1 cellular context compared by ENCODE assay signal in genomic region chr1:204924013-204924759, GRCh38.
TF ChIP-seq lines count a peak whose summit lies in the region.

No MANE protein-coding gene starts in this region.

TF ChIP-seq in SK-N-SH treated with all-trans-retinoic acid at 6 μM for 48 hours, 23 proteins besides CTCF, POLR2A, EP300 and RAD21 (continued from another document):
- TF ChIP-seq, protein P1, sequence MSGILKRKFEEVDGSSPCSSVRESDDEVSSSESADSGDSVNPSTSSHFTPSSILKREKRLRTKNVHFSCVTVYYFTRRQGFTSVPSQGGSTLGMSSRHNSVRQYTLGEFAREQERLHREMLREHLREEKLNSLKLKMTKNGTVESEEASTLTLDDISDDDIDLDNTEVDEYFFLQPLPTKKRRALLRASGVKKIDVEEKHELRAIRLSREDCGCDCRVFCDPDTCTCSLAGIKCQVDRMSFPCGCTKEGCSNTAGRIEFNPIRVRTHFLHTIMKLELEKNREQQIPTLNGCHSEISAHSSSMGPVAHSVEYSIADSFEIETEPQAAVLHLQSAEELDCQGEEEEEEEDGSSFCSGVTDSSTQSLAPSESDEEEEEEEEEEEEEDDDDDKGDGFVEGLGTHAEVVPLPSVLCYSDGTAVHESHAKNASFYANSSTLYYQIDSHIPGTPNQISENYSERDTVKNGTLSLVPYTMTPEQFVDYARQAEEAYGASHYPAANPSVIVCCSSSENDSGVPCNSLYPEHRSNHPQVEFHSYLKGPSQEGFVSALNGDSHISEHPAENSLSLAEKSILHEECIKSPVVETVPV (CRISPR knock-in tag; IDR thresholded peaks at IDR 0.05) = no peak
- TF ChIP-seq, protein P2, sequence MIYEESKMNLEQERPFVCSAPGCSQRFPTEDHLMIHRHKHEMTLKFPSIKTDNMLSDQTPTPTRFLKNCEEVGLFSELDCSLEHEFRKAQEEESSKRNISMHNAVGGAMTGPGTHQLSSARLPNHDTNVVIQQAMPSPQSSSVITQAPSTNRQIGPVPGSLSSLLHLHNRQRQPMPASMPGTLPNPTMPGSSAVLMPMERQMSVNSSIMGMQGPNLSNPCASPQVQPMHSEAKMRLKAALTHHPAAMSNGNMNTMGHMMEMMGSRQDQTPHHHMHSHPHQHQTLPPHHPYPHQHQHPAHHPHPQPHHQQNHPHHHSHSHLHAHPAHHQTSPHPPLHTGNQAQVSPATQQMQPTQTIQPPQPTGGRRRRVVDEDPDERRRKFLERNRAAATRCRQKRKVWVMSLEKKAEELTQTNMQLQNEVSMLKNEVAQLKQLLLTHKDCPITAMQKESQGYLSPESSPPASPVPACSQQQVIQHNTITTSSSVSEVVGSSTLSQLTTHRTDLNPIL (CRISPR knock-in tag; IDR thresholded peaks at IDR 0.05; ENCODE audit: low read depth) = no peak
- TF ChIP-seq SNAI2 (CRISPR knock-in tag; IDR thresholded peaks at IDR 0.05) (no peak), ISL1 (CRISPR knock-in tag; IDR thresholded peaks at IDR 0.05) (no peak), ZFP30 (CRISPR knock-in tag; IDR thresholded peaks at IDR 0.05) (no peak), CSDC2 (CRISPR knock-in tag; IDR thresholded peaks at IDR 0.05) (no peak), ZNF8 (CRISPR knock-in tag; IDR thresholded peaks at IDR 0.05) (no peak), ZNF565 (CRISPR knock-in tag; conservative IDR thresholded peaks at IDR 0.05; ENCODE audit: low read depth) (no peak), PPARA (CRISPR knock-in tag; IDR thresholded peaks at IDR 0.05; ENCODE audit: borderline replicate concordance) (no peak), ZNF70 (CRISPR knock-in tag; IDR thresholded peaks at IDR 0.05) (no peak)
